In genomic region chr2:78780321-78780720, GRCh38 we compare ENCODE assay signal across 21 cellular contexts.
DNase-seq lines count a peak whose midpoint lies in the region; TF ChIP-seq lines count a peak whose summit lies in the region.
"Had no signal": no experiment of that assay in that cellular context is flagged by ENCODE, and none has a peak within 500 bp of the region (broad histone marks: within the 10 kb centered on the region; RNA-seq: fewer than 3 reads in every experiment).

No MANE protein-coding gene starts in this region.

- H3K9me3 ChIP-seq in hepatocyte (ENCODE audit: low read depth): no peaks in the 10 kb centered on the region
- no peaks in the 10 kb centered on the region for H3K9me3 ChIP-seq in sigmoid colon
- no peaks in the 10 kb centered on the region for H3K9me3 ChIP-seq in testis
- H3K9me3 ChIP-seq: body of pancreas, colonic mucosa, right lobe of liver had no signal

- no peak for TF ChIP-seq POLR2A in sigmoid colon (IDR thresholded peaks at IDR 0.05)
- no peak for TF ChIP-seq POLR2A in testis (IDR thresholded peaks at IDR 0.05)

- no peak for TF ChIP-seq EP300 in sigmoid colon (IDR thresholded peaks at IDR 0.05)

- TF ChIP-seq CTCF in hepatocyte (IDR thresholded peaks at IDR 0.05; ENCODE audit: poor library complexity) (no peak), sigmoid colon (IDR thresholded peaks at IDR 0.05) (no peak), testis (IDR thresholded peaks at IDR 0.05) (no peak)

- H3K4me1 ChIP-seq in hepatocyte (ENCODE audit: insufficient read depth) (peaks cover 7% of the 10 kb centered on the region), sigmoid colon (peaks cover 0 to 34% (median 24%) of the 10 kb centered on the region in 4 donors), testis (no peaks in the 10 kb centered on the region)
- H3K4me1 ChIP-seq: colonic mucosa, right lobe of liver had no signal

- H3K36me3 ChIP-seq in hepatocyte (replicated peaks; ENCODE audit: insufficient read depth, low read depth) (no peaks in the 10 kb centered on the region), sigmoid colon (no peaks in the 10 kb centered on the region), testis (ENCODE audit: low read depth, missing control alignments) (no peaks in the 10 kb centered on the region)
- H3K36me3 ChIP-seq: colonic mucosa, right lobe of liver, stomach had no signal

- H3K4me3 ChIP-seq in hepatocyte (no peak overlapping the region), sigmoid colon (peak overlapping the region; percentile 0 to 45 (median 39)), testis (no peak overlapping the region)
- H3K4me3 ChIP-seq: body of pancreas, colonic mucosa, right lobe of liver had no signal

- DNase-seq in NCI-H1105 treated with DMSO at 0.1 percent for 48 hours (lab: John Stamatoyannopoulos, UW): peak; percentile 90
- DNase-seq in NCI-H82 (lab: John Stamatoyannopoulos, UW): peak; percentile 66
- DNase-seq in hepatocyte (ENCODE audit: low spot score): no peak
- DNase-seq in sigmoid colon: no peak
- DNase-seq in testis: no peak
- no peak for DNase-seq in globus pallidus (ENCODE audit: low spot score)
- no peak for DNase-seq in activated CD8-positive, alpha-beta memory T cell treated with anti-CD3 and anti-CD28 coated beads, Interleukin-2, amount 50 U/mL, for 4 hours
- no peak for DNase-seq in hippocampal formation (lab: John Stamatoyannopoulos, UW)
- DNase-seq: activated CD4-positive, alpha-beta memory T cell treated with anti-CD3 and anti-CD28 coated beads for 36 hours; activated T-cell treated with anti-CD3 and anti-CD28 coated beads, Interleukin-2, amount 50 U/mL, for 4 hours; CD8-positive, alpha-beta memory T cell; colonic mucosa; H7; kidney glomerular epithelial cell; NCI-H2029; NK-92 treated with Interleukin-12 subunit alpha and Interleukin-12 subunit beta, amount 100 ng/mL, for 24 hours; right lobe of liver; stimulated activated CD4-positive, alpha-beta T cell treated with anti-CD3 and anti-CD28 coated beads, Interleukin-1b, Interleukin-23, amount 100 ng/mL, for 48 hours; stomach; T-helper 1 cell had no signal

- H2AFZ ChIP-seq in hepatocyte: peak overlapping the region; percentile 30

- WGBS in hepatocyte (ENCODE audit: low lambda C conversion rate, missing lambda C conversion rate): 52% methylated on average over 4 of the region's 4 CpGs
- WGBS in sigmoid colon, 2 donors: 31 to 53% methylated on average over 4 of the region's 4 CpGs
- WGBS in testis, 2 donors: 14% methylated on average over 4 of the region's 4 CpGs

- H3K79me2 ChIP-seq in hepatocyte: no peaks in the 10 kb centered on the region

- H3K4me2 ChIP-seq in hepatocyte: peak overlapping the region; percentile 37

- no peaks in the 10 kb centered on the region for H3K9me2 ChIP-seq in hepatocyte (replicated peaks; ENCODE audit: insufficient read depth)

- no peaks in the 10 kb centered on the region for H4K20me1 ChIP-seq in hepatocyte (ENCODE audit: insufficient read depth, poor library complexity, severe bottlenecking)

- intact Hi-C loops in sigmoid colon (cut with DNase I): no loop called here
- intact Hi-C loops in testis (cut with DNase I; ENCODE audit: low total_unique reads): no loop called here

- H3K27me3 ChIP-seq in hepatocyte (no peaks in the 10 kb centered on the region), sigmoid colon (no peaks in the 10 kb centered on the region), testis (no peaks in the 10 kb centered on the region)
- H3K27me3 ChIP-seq: body of pancreas, colonic mucosa, right lobe of liver, stomach had no signal

- peak overlapping the region; percentile 0 for H3K27ac ChIP-seq in hepatocyte
- H3K27ac ChIP-seq in sigmoid colon: peak overlapping the region in 3 of 4 donors; percentile 72 to 84 (median 82)
- H3K27ac ChIP-seq in testis: no peak overlapping the region
- H3K27ac ChIP-seq: body of pancreas, colonic mucosa, right lobe of liver, stomach had no signal

Comparison
In these comparisons a context has a peak if more than half of its experiments do, and no peak if none do; other contexts are left out.
1. DNase-seq: peak in NCI-H1105 treated with DMSO at 0.1 percent for 48 hours (single experiment) and NCI-H82 (single experiment); none in hepatocyte (single experiment), sigmoid colon (single experiment), testis (single experiment), globus pallidus (single experiment), activated CD8-positive, alpha-beta memory T cell treated with anti-CD3 and anti-CD28 coated beads, Interleukin-2, amount 50 U/mL, for 4 hours (single experiment) and hippocampal formation (0 of 2).
2. H3K27ac ChIP-seq: peak in hepatocyte (single experiment) and sigmoid colon (3 of 4); none in testis (0 of 2).
3. H3K4me3 ChIP-seq: peak in sigmoid colon (4 of 4); none in hepatocyte (single experiment) and testis (0 of 2).